8 cellular contexts compared by ENCODE assay signal in the genomic region with DNA sequence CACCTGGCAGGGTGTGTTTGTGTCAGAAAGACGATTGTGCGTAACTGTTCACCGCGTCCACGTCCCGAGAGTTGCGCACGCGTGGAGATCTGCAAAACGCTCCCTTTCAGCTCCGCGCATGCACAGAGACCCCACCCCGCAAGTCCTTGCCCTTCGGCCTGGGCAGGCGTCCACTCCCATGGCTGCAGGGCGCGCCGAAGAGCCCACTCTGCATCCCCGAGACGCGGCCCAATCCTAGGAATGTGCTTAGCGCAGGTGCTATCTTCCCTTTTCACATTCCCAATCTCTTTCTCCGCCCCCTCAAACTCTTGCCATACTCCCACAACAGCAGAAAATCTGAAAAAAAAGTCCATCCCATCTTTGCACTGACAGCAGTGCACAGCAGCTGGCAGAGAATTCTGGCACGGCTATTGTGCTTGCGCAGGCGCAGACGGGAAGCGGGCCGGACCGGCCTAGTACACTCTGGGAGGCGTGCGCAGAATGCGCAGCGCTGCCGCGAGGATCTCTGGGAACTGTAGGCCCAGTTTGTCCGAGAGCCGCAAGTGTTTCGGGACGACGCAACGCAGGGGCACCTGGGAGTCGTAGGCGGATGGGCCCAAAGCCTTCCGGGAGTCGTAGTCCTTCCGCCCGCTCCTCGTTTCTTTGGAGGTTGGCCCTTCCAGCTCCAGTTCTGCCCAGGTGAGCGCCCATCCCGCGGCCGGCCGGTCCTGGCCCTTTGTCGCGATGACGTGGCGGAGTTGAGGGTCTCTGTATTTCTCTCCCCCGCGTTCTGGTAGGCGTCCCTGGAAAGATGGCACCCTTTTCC. TPM values are rescaled to one million over a fixed set of nuclear protein-coding genes. Genes with fewer than 3 reads are reported as not detected.
DNase-seq lines count a peak whose midpoint lies in the region; ATAC-seq, FAIRE-seq and TF ChIP-seq lines count a peak whose summit lies in the region.

No MANE protein-coding gene starts in this region.

- H3K4me3 ChIP-seq in astrocyte (ENCODE audit: insufficient read depth, low read depth, low read length): peak overlapping the region; percentile 74
- H3K4me3 ChIP-seq in right cardiac atrium (ENCODE audit: low read length): peak overlapping the region; percentile 63
- peak overlapping the region; percentile 81 for H3K4me3 ChIP-seq in psoas muscle

- H3K27me3 ChIP-seq in astrocyte (ENCODE audit: insufficient read depth, low read length) (no peaks in the 10 kb centered on the region), right cardiac atrium (ENCODE audit: control insufficient read depth, insufficient read depth) (no peaks in the 10 kb centered on the region), psoas muscle (ENCODE audit: insufficient read depth in 3 of 3, low read length in 2 of 3) (peaks cover 0 to 8% (median 3%) of the 10 kb centered on the region in 3 donors)

- peaks cover 10% of the 10 kb centered on the region for H3K36me3 Mint-ChIP-seq in T-helper 2 cell treated with Interferon-gamma antibody and Interleukin-4, amounts not matched to agents 5 μg/mL and 100 μg/mL, for 36 hours (ENCODE audit: low read depth)
- H3K36me3 Mint-ChIP-seq in astrocyte (ENCODE audit: low read depth, unreplicated experiment): peaks cover 11% of the 10 kb centered on the region

- H3K79me2 ChIP-seq in astrocyte (ENCODE audit: insufficient read depth, low read length): no peaks in the 10 kb centered on the region

- H3K4me1 Mint-ChIP-seq in T-helper 2 cell treated with Interferon-gamma antibody and Interleukin-4, amounts not matched to agents 5 μg/mL and 100 μg/mL, for 36 hours (ENCODE audit: low read depth): peaks cover 15% of the 10 kb centered on the region
- peaks cover 4% of the 10 kb centered on the region for H3K4me1 Mint-ChIP-seq in astrocyte (ENCODE audit: low read depth, unreplicated experiment)

- FAIRE-seq in astrocyte (lab: Jason Lieb, UNC) (peak; percentile 99), urothelium cell line (lab: Jason Lieb, UNC) (peak; percentile 93)

- intact Hi-C loops in right cardiac atrium (cut with DNase I) (no loop called here), psoas muscle (cut with DNase I) (loop anchor here (2.0 to 5.0 kb wide), 3 partner anchors 21 to 487 kb away; no protein-coding TSS in a partner anchor)

- ATAC-seq in GM18498 (IDR thresholded peaks at IDR 0.05; ENCODE audit: unreplicated experiment) (peak; percentile 98), HG02885 (IDR thresholded peaks at IDR 0.05; ENCODE audit: poor library complexity, unreplicated experiment) (peak; percentile 98), right cardiac atrium (peak; percentile 99 to 100), psoas muscle (peak; percentile 100)

- no peaks in the 10 kb centered on the region for H3K36me3 ChIP-seq in astrocyte (ENCODE audit: insufficient read depth, low read length)
- peaks cover 2 to 4% of the 10 kb centered on the region in 2 donors for H3K36me3 ChIP-seq in psoas muscle (ENCODE audit: insufficient read depth in 1 of 2, low read depth in 1 of 2)

- peak overlapping the region; percentile 91 for H3K4me3 Mint-ChIP-seq in T-helper 2 cell treated with Interferon-gamma antibody and Interleukin-4, amounts not matched to agents 5 μg/mL and 100 μg/mL, for 36 hours
- H3K4me3 Mint-ChIP-seq in astrocyte (ENCODE audit: unreplicated experiment): peak overlapping the region; percentile 90

- H4K20me1 ChIP-seq in astrocyte (ENCODE audit: insufficient read depth, low read length): no peaks in the 10 kb centered on the region

- H3K4me1 ChIP-seq in astrocyte (ENCODE audit: insufficient read depth, low read length) (no peaks in the 10 kb centered on the region), right cardiac atrium (ENCODE audit: control insufficient read depth, insufficient read depth, low read length) (peaks cover 3% of the 10 kb centered on the region), psoas muscle (peaks cover 6% of the 10 kb centered on the region)

- H2AFZ ChIP-seq in astrocyte (ENCODE audit: low read depth, low read length): peak overlapping the region; percentile 100

- H3K9me3 ChIP-seq in astrocyte (ENCODE audit: insufficient read depth, low read depth, low read length): peaks cover 9% of the 10 kb centered on the region
- no peaks in the 10 kb centered on the region for H3K9me3 ChIP-seq in right cardiac atrium (ENCODE audit: control insufficient read depth, low read length)
- peaks cover 6% of the 10 kb centered on the region for H3K9me3 ChIP-seq in psoas muscle

- H3K9ac ChIP-seq in astrocyte (ENCODE audit: low read length): peak overlapping the region; percentile 71

- H3K9me3 Mint-ChIP-seq in T-helper 2 cell treated with Interferon-gamma antibody and Interleukin-4, amounts not matched to agents 5 μg/mL and 100 μg/mL, for 36 hours: peaks cover 6% of the 10 kb centered on the region
- peaks cover 8% of the 10 kb centered on the region for H3K9me3 Mint-ChIP-seq in astrocyte (ENCODE audit: unreplicated experiment)

- DNase-seq in NCI-H1694 treated with DMSO at 0.1 percent for 48 hours (lab: John Stamatoyannopoulos, UW) (peak; percentile 95), astrocyte (ENCODE audit: low read depth) (peak; percentile 95), right cardiac atrium (peak; percentile 99 to 100 (median 99)), psoas muscle (peak; percentile 99 to 100), urothelium cell line (ENCODE audit: low spot score) (peak; percentile 97)
- DNase-seq in T-helper 2 cell treated with Interferon-gamma antibody and Interleukin-4, amounts not matched to agents 5 μg/mL and 100 μg/mL, for 36 hours (ENCODE audit: low spot score): peak; percentile 97

- H3K27ac Mint-ChIP-seq in T-helper 2 cell treated with Interferon-gamma antibody and Interleukin-4, amounts not matched to agents 5 μg/mL and 100 μg/mL, for 36 hours: peak overlapping the region; percentile 85
- peak overlapping the region; percentile 85 for H3K27ac Mint-ChIP-seq in astrocyte (ENCODE audit: unreplicated experiment)

- WGBS in right cardiac atrium: under 1% methylated on average over 61 of the region's 61 CpGs
- 0 to 1% (median 1%) methylated on average over 61 of the region's 61 CpGs for WGBS in psoas muscle, 3 donors

- H3K4me2 ChIP-seq in astrocyte (ENCODE audit: low read length): peak overlapping the region; percentile 96

- no peaks in the 10 kb centered on the region for H3K27me3 Mint-ChIP-seq in T-helper 2 cell treated with Interferon-gamma antibody and Interleukin-4, amounts not matched to agents 5 μg/mL and 100 μg/mL, for 36 hours (ENCODE audit: low read depth)
- H3K27me3 Mint-ChIP-seq in astrocyte (ENCODE audit: low read depth, unreplicated experiment): peaks cover 4% of the 10 kb centered on the region

- no peak for TF ChIP-seq CTCF in astrocyte (IDR thresholded peaks at IDR 0.05; ENCODE audit: insufficient read depth, low read depth, low read length)
- TF ChIP-seq CTCF in psoas muscle (IDR thresholded peaks at IDR 0.05): no peak

- H3K27ac ChIP-seq in astrocyte (ENCODE audit: low read depth, low read length) (no peak overlapping the region), right cardiac atrium (ENCODE audit: low read length) (no peak overlapping the region), psoas muscle (no peak overlapping the region)

RNA-seq across cellular contexts. Expression of gene ZNF175, which starts 23.1 kb away (rescaled TPM):
- 14.3 and 15.1 TPM in 2 replicates for total RNA-seq in astrocyte
- 10 to 100 TPM in 2 of 4 donors, 1 to 10 TPM in 2; 8.7 to 12.4 (median 10.1) TPM for total RNA-seq in right cardiac atrium
- 3.3 TPM for polyA plus RNA-seq in right cardiac atrium
- total RNA-seq in psoas muscle: 1 to 10 TPM; 4.4 to 8.9 (median 6.7) TPM
- 1 to 10 TPM; 2.3 to 6.2 (median 3.0) TPM for polyA plus RNA-seq in psoas muscle

RNA-seq across cellular contexts. Expression of gene SIGLEC5, which starts 36.0 kb away (rescaled TPM):
- total RNA-seq in astrocyte: not detected in 2 replicates
- total RNA-seq in right cardiac atrium: 1 to 10 TPM in 1 of 4 donors, under 1 TPM in 2, not detected in 1; 0.20 to 1.2 (median 0.88) TPM
- polyA plus RNA-seq in right cardiac atrium: not detected
- total RNA-seq in psoas muscle: under 1 TPM in 2 of 4 donors, not detected in 2; 0.56 to 0.65 TPM
- under 1 TPM in 1 of 3 donors, not detected in 2; 0.01 TPM for polyA plus RNA-seq in psoas muscle

RNA-seq across cellular contexts. Expression of gene SIGLEC14, which starts 52.5 kb away (rescaled TPM):
- not detected in 2 replicates for total RNA-seq in astrocyte
- 1 to 10 TPM; 1.7 to 5.5 (median 3.8) TPM for total RNA-seq in right cardiac atrium
- polyA plus RNA-seq in right cardiac atrium: 0.75 TPM
- total RNA-seq in psoas muscle: 1 to 10 TPM in 3 of 4 donors, under 1 TPM in 1; 0.93 to 1.9 (median 1.1) TPM
- under 1 TPM; 0.07 to 0.49 (median 0.10) TPM for polyA plus RNA-seq in psoas muscle

Comparison
In these comparisons a context has a peak if more than half of its experiments do, and no peak if none do; other contexts are left out.
1. intact Hi-C loops: an anchor here in psoas muscle (2.0 to 5.0 kb wide); none called in right cardiac atrium.